1 cellular context compared by ENCODE assay signal in the genomic region with DNA sequence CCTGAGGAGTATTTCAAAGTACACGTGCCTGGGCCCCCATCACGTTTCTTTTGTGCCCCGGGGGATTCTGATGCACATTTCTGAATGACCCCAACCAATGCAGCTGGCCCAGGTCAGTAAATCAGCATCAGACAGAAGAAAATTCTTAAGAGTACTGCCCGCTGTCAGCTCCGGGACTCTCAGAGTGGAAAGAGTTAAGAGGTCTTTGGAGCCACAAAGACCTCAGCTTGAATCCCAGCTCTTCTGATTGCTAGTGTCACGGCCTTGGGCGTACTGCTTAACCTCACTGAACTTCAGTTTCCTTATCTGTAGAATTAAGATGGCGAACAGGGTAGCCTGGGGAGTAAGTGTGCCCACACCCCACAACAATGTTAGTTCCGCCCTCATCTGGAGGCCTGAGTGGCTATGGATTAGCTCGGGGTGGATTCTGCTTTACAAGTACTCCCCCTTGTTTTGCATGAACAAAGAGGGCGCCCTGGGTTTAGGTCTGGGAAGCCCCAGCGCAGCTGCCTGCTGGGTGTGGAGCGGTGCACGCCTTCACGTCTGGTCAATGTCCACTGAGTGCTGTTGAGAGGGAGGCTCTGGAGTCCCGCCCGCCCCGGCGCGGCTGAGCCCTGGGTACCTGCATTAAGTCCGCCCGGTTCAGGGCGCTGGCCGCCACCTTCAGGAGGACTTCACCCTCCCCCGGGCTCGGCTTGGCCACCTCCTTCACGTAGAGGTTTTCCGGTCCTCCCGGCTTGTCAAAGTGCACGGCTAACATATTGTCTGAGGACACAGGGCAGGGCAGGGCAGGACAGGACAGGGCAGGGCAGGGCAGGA.
A peak's percentile ranks its signal among the peaks of the same experiment; 100 is the strongest.
TF ChIP-seq lines count a peak whose summit lies in the region.

No MANE protein-coding gene starts in this region.

TF ChIP-seq in H1, 55 proteins besides CTCF, POLR2A, EP300 and RAD21:
- TF ChIP-seq ASH2L (IDR thresholded peaks at IDR 0.05; ENCODE audit: low read length) (no peak), POLR2AphosphoS5 (IDR thresholded peaks at IDR 0.05; ENCODE audit: low read depth, low read length) (peak; percentile 74), ZNF274 (IDR thresholded peaks at IDR 0.05; ENCODE audit: borderline replicate concordance, extremely low read depth, low read length) (no peak), JUND (IDR thresholded peaks at IDR 0.05; ENCODE audit: low read length) (peak; percentile 29; the same call in 1 of the 2 replicates), SRF (IDR thresholded peaks at IDR 0.05; ENCODE audit: low read depth, low read length) (no peak), NANOG (IDR thresholded peaks at IDR 0.05; ENCODE audit: insufficient read depth, low read depth, low read length, poor library complexity, severe bottlenecking) (no peak), MAFK (IDR thresholded peaks at IDR 0.05; ENCODE audit: low read depth, low read length) (no peak), JUN (IDR thresholded peaks at IDR 0.05; ENCODE audit: low read depth, low read length) (peak; percentile 71), SUZ12 (IDR thresholded peaks at IDR 0.05; ENCODE audit: low read length) (no peak), SP1 (IDR thresholded peaks at IDR 0.05; ENCODE audit: low read depth, low read length) (peak; percentile 22; the same call in 1 of the 2 replicates), HDAC2 (IDR thresholded peaks at IDR 0.05; ENCODE audit: borderline replicate concordance in 1 of 2, low read depth in 2 of 2, low read length in 2 of 2) (peak in 1 of 2 experiments; percentile 63; a peak in 1 of 4 replicates), CTBP2 (IDR thresholded peaks at IDR 0.05; ENCODE audit: borderline replicate concordance, insufficient read depth, insufficient read length, low read length) (no peak), BACH1 (IDR thresholded peaks at IDR 0.05; ENCODE audit: low read length) (0 out of 2 replicates have a peak, but pooled peaks have one; percentile 41), CEBPB (IDR thresholded peaks at IDR 0.05; ENCODE audit: low read depth, low read length) (no peak), TAF1 (IDR thresholded peaks at IDR 0.05; ENCODE audit: low read depth, low read length) (peak; percentile 75), SP2 (IDR thresholded peaks at IDR 0.05; ENCODE audit: low read length) (no peak), RFX5 (IDR thresholded peaks at IDR 0.05; ENCODE audit: borderline replicate concordance, low read depth, low read length) (no peak), CHD1 (IDR thresholded peaks at IDR 0.05; ENCODE audit: low read depth, low read length) (peak; percentile 39; the same call in 1 of the 2 replicates), CHD2 (IDR thresholded peaks at IDR 0.05; ENCODE audit: low read length) (peak; percentile 25; the same call in 1 of the 2 replicates), EZH2 (IDR thresholded peaks at IDR 0.05; ENCODE audit: low read depth, low read length, severe bottlenecking) (no peak), RXRA (IDR thresholded peaks at IDR 0.05; ENCODE audit: insufficient read depth, low read depth, low read length) (no peak), KDM4A (IDR thresholded peaks at IDR 0.05; ENCODE audit: low read depth, low read length, severe bottlenecking) (no peak), CREB1 (IDR thresholded peaks at IDR 0.05) (0 out of 2 replicates have a peak, but pooled peaks have one; percentile 26), KDM1A (IDR thresholded peaks at IDR 0.05; ENCODE audit: borderline replicate concordance, low read length) (no peak), BCL11A (IDR thresholded peaks at IDR 0.05; ENCODE audit: low read depth in 2 of 2, low read length in 2 of 2) (no peak), POU5F1 (IDR thresholded peaks at IDR 0.05; ENCODE audit: low read depth, low read length) (no peak), TCF12 (IDR thresholded peaks at IDR 0.05; ENCODE audit: low read depth, low read length) (no peak), GABPA (IDR thresholded peaks at IDR 0.05; ENCODE audit: borderline replicate concordance, insufficient read depth, low read length) (no peak), TEAD4 (IDR thresholded peaks at IDR 0.05; ENCODE audit: low read depth, low read length) (0 out of 2 replicates have a peak, but pooled peaks have one; percentile 0), CBX8 (IDR thresholded peaks at IDR 0.05; ENCODE audit: borderline replicate concordance, low read depth, low read length) (no peak), SIRT6 (IDR thresholded peaks at IDR 0.05; ENCODE audit: low read length) (no peak), NRF1 (IDR thresholded peaks at IDR 0.05; ENCODE audit: low read depth, low read length) (no peak), SIX5 (IDR thresholded peaks at IDR 0.05; ENCODE audit: low read depth, low read length) (no peak), TBP (IDR thresholded peaks at IDR 0.05; ENCODE audit: low read depth, low read length) (peak; percentile 87), TAF7 (optimal IDR thresholded peaks at IDR 0.05; ENCODE audit: borderline replicate concordance, low read depth, low read length) (peak; percentile 25), YY1 (IDR thresholded peaks at IDR 0.05; ENCODE audit: low read depth, low read length) (peak; percentile 84), RBBP5 (IDR thresholded peaks at IDR 0.05; ENCODE audit: borderline replicate concordance, low read depth, low read length) (no peak; the same call in 1 of the 2 replicates), RNF2 (IDR thresholded peaks at IDR 0.05; ENCODE audit: borderline replicate concordance, low read depth, low read length, missing control alignments, poor library complexity, severe bottlenecking) (no peak), SIN3A (conservative IDR thresholded peaks at IDR 0.05 in 1 of 2, IDR thresholded peaks at IDR 0.05 in 1 of 2; ENCODE audit: low read depth in 1 of 2, low read length in 2 of 2) (peak in 1 of 2 experiments; percentile 53; a peak in 1 of 4 replicates), GTF2F1 (IDR thresholded peaks at IDR 0.05; ENCODE audit: borderline replicate concordance, low read depth, low read length) (no peak)
- TF ChIP-seq, protein P1, sequence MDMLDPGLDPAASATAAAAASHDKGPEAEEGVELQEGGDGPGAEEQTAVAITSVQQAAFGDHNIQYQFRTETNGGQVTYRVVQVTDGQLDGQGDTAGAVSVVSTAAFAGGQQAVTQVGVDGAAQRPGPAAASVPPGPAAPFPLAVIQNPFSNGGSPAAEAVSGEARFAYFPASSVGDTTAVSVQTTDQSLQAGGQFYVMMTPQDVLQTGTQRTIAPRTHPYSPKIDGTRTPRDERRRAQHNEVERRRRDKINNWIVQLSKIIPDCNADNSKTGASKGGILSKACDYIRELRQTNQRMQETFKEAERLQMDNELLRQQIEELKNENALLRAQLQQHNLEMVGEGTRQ (IDR thresholded peaks at IDR 0.05; ENCODE audit: low read length) = no peak
- TF ChIP-seq, protein P2, sequence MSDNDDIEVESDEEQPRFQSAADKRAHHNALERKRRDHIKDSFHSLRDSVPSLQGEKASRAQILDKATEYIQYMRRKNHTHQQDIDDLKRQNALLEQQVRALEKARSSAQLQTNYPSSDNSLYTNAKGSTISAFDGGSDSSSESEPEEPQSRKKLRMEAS (IDR thresholded peaks at IDR 0.05) = peak; percentile 34
